ENCODE assay signal across 9 cellular contexts in genomic region chr13:24625870-24626419, GRCh38. TPM values are rescaled to one million over a fixed set of nuclear protein-coding genes. Genes with fewer than 3 reads are reported as not detected.
DNase-seq lines count a peak whose midpoint lies in the region; ATAC-seq, FAIRE-seq and TF ChIP-seq lines count a peak whose summit lies in the region.
"Had no signal": no experiment of that assay in that cellular context is flagged by ENCODE, and none has a peak within 500 bp of the region (broad histone marks: within the 10 kb centered on the region; RNA-seq: fewer than 3 reads in every experiment).

No MANE protein-coding gene starts in this region.

- TF ChIP-seq CTCF in bronchial epithelial cell (IDR thresholded peaks at IDR 0.05; ENCODE audit: insufficient read depth, low read length, severe bottlenecking): no peak
- no peak for TF ChIP-seq CTCF in transverse colon (IDR thresholded peaks at IDR 0.05)
- no peak for TF ChIP-seq CTCF in prostate gland (IDR thresholded peaks at IDR 0.05)

- peak; percentile 84 for FAIRE-seq in bronchial epithelial cell (lab: Jason Lieb, UNC)

- H3K36me3 Mint-ChIP-seq in activated naive CD4-positive, alpha-beta T cell treated with anti-CD3 and anti-CD28 coated beads, Interleukin-2, amount 50 U/mL, for 24 hours: no peaks in the 10 kb centered on the region

- ATAC-seq in HG03354 (IDR thresholded peaks at IDR 0.05; ENCODE audit: poor library complexity, severe bottlenecking, unreplicated experiment): peak; percentile 95
- no peak for ATAC-seq in HG02973 (IDR thresholded peaks at IDR 0.05; ENCODE audit: unreplicated experiment)

- no peak for DNase-seq in activated naive CD4-positive, alpha-beta T cell treated with Interleukin-2 at 50 U/mL for 16 hours
- DNase-seq in bronchial epithelial cell (ENCODE audit: low read depth) (no peak), transverse colon (no peak), SKM-1 treated with dmso at 0.1 percent for 144 hours (lab: John Stamatoyannopoulos, UW; ENCODE audit: unreplicated experiment) (no peak), prostate gland (ENCODE audit: low spot score) (no peak)
- DNase-seq: effector CD8-positive, alpha-beta T cell had no signal

- H3K27me3 ChIP-seq in bronchial epithelial cell (ENCODE audit: control insufficient read depth, insufficient read depth, low read length) (no peaks in the 10 kb centered on the region), transverse colon (no peaks in the 10 kb centered on the region), prostate gland (replicated peaks; ENCODE audit: insufficient read depth) (no peaks in the 10 kb centered on the region)

- H3K9me3 ChIP-seq in transverse colon (no peaks in the 10 kb centered on the region), prostate gland (no peaks in the 10 kb centered on the region)

- 42 to 70% methylated on average over 3 to 7 of the region's 7 CpGs for WGBS in transverse colon (ENCODE audit: low coverage in 1 of 2), 2 donors
- 72% methylated on average over 7 of the region's 7 CpGs for WGBS in prostate gland

- peaks cover 0 to 37% (median 16%) of the 10 kb centered on the region in 4 donors for H3K4me1 ChIP-seq in transverse colon
- H3K4me1 ChIP-seq in prostate gland (replicated peaks): peaks cover 3% of the 10 kb centered on the region

- in situ Hi-C loops in transverse colon (cut with MboI; ENCODE audit: low pct_ligation_motif_present in 1 of 4, low pct_unique_long_range_greater_than_20kb in 1 of 4, low sequenced_read_pairs in 3 of 4): loop anchor here in 1 of 4 donors (10.0 kb wide), 1 partner anchor 49 kb away; no protein-coding TSS in a partner anchor

- no peaks in the 10 kb centered on the region for H3K9me3 Mint-ChIP-seq in activated naive CD4-positive, alpha-beta T cell treated with anti-CD3 and anti-CD28 coated beads, Interleukin-2, amount 50 U/mL, for 24 hours

- TF ChIP-seq POLR2A in transverse colon (IDR thresholded peaks at IDR 0.05): no peak
- no peak for TF ChIP-seq POLR2A in prostate gland (IDR thresholded peaks at IDR 0.05)

- TF ChIP-seq EP300 in transverse colon (IDR thresholded peaks at IDR 0.05; ENCODE audit: low read depth): no peak

- H3K4me3 ChIP-seq in bronchial epithelial cell (ENCODE audit: low read depth, low read length) (no peak overlapping the region), transverse colon (no peak overlapping the region), prostate gland (no peak overlapping the region)

- H3K27ac Mint-ChIP-seq in activated naive CD4-positive, alpha-beta T cell treated with anti-CD3 and anti-CD28 coated beads, Interleukin-2, amount 50 U/mL, for 24 hours: peak overlapping the region; percentile 32

- H3K36me3 ChIP-seq in bronchial epithelial cell (ENCODE audit: control insufficient read depth, insufficient read depth, low read length) (no peaks in the 10 kb centered on the region), transverse colon (no peaks in the 10 kb centered on the region), prostate gland (no peaks in the 10 kb centered on the region)

- intact Hi-C loops in transverse colon (cut with DNase I; ENCODE audit: low total_unique reads): no loop called here
- intact Hi-C loops in prostate gland (cut with DNase I): no loop called here

- peaks cover 37% of the 10 kb centered on the region for H3K4me1 Mint-ChIP-seq in activated naive CD4-positive, alpha-beta T cell treated with anti-CD3 and anti-CD28 coated beads, Interleukin-2, amount 50 U/mL, for 24 hours

- H3K27ac ChIP-seq in transverse colon: peak overlapping the region; percentile 52 to 71 (median 63)
- H3K27ac ChIP-seq in prostate gland: no peak overlapping the region

- H3K4me3 Mint-ChIP-seq in activated naive CD4-positive, alpha-beta T cell treated with anti-CD3 and anti-CD28 coated beads, Interleukin-2, amount 50 U/mL, for 24 hours: peak overlapping the region; percentile 1

- no peaks in the 10 kb centered on the region for H3K27me3 Mint-ChIP-seq in activated naive CD4-positive, alpha-beta T cell treated with anti-CD3 and anti-CD28 coated beads, Interleukin-2, amount 50 U/mL, for 24 hours

RNA-seq across cellular contexts. Expression of gene ATP12A, which starts 54.3 kb away (rescaled TPM):
- total RNA-seq in bronchial epithelial cell: 7.9 and 38.0 TPM in 2 replicates
- total RNA-seq in transverse colon: under 1 TPM in 1 of 4 donors, not detected in 3; 0.14 TPM
- under 1 TPM; 0.09 to 0.91 TPM for total RNA-seq in prostate gland

Comparison
In these comparisons a context has a peak if more than half of its experiments do, and no peak if none do; other contexts are left out.
1. H3K27ac ChIP-seq: peak in transverse colon (4 of 4); none in prostate gland (0 of 2).